ENCODE assay signal across 24 cellular contexts in the genomic region with DNA sequence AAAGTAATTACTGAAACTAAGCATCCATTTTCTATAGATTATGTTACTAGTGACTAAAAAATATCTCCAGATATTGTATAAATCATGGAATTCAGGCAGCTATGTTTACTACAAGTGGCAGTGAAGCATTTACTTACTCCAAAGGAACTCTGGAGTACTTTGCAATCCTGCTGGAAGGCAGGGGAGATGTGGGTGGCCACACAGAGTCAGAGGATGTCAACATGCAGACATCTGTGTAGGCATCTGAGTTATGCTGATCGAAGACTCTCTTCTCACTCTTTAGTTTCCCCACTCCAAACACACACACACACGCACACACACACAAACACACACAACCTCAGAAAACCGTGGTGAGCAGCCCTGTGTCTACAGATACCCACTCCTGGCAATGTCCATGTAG.
"Had no signal": no experiment of that assay in that cellular context is flagged by ENCODE, and none has a peak within 500 bp of the region (broad histone marks: within the 10 kb centered on the region; RNA-seq: fewer than 3 reads in every experiment).

No MANE protein-coding gene starts in this region.

- H3K4me2 ChIP-seq: hepatocyte had no signal

- H3K9me3 ChIP-seq: colonic mucosa, esophagus muscularis mucosa, esophagus squamous epithelium, gastrocnemius medialis, gastroesophageal sphincter, heart left ventricle, heart right ventricle had no signal

- H3K36me3 ChIP-seq: colonic mucosa, esophagus muscularis mucosa, esophagus squamous epithelium, gastrocnemius medialis, gastroesophageal sphincter, heart left ventricle, heart right ventricle had no signal

- H3K4me1 ChIP-seq: colonic mucosa, esophagus muscularis mucosa, esophagus squamous epithelium, foreskin keratinocyte, gastrocnemius medialis, gastroesophageal sphincter, heart left ventricle, heart right ventricle had no signal

- ATAC-seq: esophagus mucosa, foreskin keratinocyte, gastrocnemius medialis, gastroesophageal sphincter, heart left ventricle, heart right ventricle had no signal

- H3K4me3 Mint-ChIP-seq: dendritic cell treated with granulocyte-macrophage colony-stimulating factor and Interleukin-4, amounts not matched to agents 40 ng/mL and 50 ng/mL, for 4 days; endodermal cell had no signal

- H3K4me1 Mint-ChIP-seq: endodermal cell had no signal

- H3K79me2 ChIP-seq: hepatocyte had no signal

- H3K4me3 ChIP-seq: colonic mucosa, coronary artery, dorsolateral prefrontal cortex, esophagus muscularis mucosa, esophagus squamous epithelium, gastrocnemius medialis, gastroesophageal sphincter, heart left ventricle, heart right ventricle, hepatocyte had no signal

- H2AFZ ChIP-seq: hepatocyte had no signal

- H3K9me3 Mint-ChIP-seq: dendritic cell treated with granulocyte-macrophage colony-stimulating factor and Interleukin-4, amounts not matched to agents 40 ng/mL and 50 ng/mL, for 4 days; endodermal cell had no signal

- H3K27me3 ChIP-seq: colonic mucosa, dorsolateral prefrontal cortex, esophagus muscularis mucosa, esophagus squamous epithelium, foreskin keratinocyte, gastrocnemius medialis, gastroesophageal sphincter, heart left ventricle, heart right ventricle, hepatocyte had no signal

- H3K27ac Mint-ChIP-seq: dendritic cell treated with granulocyte-macrophage colony-stimulating factor and Interleukin-4, amounts not matched to agents 40 ng/mL and 50 ng/mL, for 4 days; endodermal cell had no signal

- H3K27ac ChIP-seq: colonic mucosa, coronary artery, epithelial cell of prostate, esophagus muscularis mucosa, esophagus squamous epithelium, foreskin keratinocyte, gastrocnemius medialis, gastroesophageal sphincter, heart left ventricle, heart right ventricle, hepatocyte had no signal

- H3K27me3 Mint-ChIP-seq: dendritic cell treated with granulocyte-macrophage colony-stimulating factor and Interleukin-4, amounts not matched to agents 40 ng/mL and 50 ng/mL, for 4 days had no signal

- DNase-seq: colonic mucosa; cortex of kidney; dermis blood vessel endothelial cell; effector CD4-positive, alpha-beta T cell; effector CD8-positive, alpha-beta T cell; effector memory CD4-positive, alpha-beta T cell; endodermal cell; erythroblast; esophagus squamous epithelium; foreskin fibroblast; foreskin keratinocyte; foreskin melanocyte; gastrocnemius medialis; glutamatergic neuron; heart left ventricle; heart right ventricle had no signal
